14 cellular contexts compared by ENCODE assay signal in the genomic region with DNA sequence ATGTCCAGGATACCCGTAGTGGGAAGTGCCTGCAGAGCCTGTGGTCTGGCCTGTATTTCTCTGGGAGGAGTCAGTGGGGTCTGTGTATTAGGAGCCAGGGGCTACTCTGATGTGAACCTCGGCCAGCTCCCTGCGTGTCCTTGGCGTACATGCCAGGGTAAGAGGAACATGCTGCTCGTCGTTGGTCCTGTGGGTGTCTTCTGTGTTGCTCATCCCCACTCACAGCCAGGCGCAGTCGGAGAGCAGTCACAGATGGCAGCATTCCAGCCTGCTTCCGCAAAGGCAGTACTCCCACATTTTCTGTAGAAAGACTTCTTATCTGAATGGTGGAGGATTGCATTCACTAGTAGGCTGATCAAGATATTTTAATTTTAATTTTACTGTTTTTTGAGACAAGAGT.
DNase-seq lines count a peak whose midpoint lies in the region; ATAC-seq and TF ChIP-seq lines count a peak whose summit lies in the region.
"Had no signal": no experiment of that assay in that cellular context is flagged by ENCODE, and none has a peak within 500 bp of the region (broad histone marks: within the 10 kb centered on the region; RNA-seq: fewer than 3 reads in every experiment).

No MANE protein-coding gene starts in this region.

- no peak for TF ChIP-seq POLR2A in heart left ventricle (IDR thresholded peaks at IDR 0.05)

- DNase-seq in heart left ventricle (peak in 4 of 5 donors; percentile 60 to 68 (median 65)), Right ventricle myocardium inferior (ENCODE audit: missing footprints) (no peak), cerebellum (ENCODE audit: low spot score) (peak; percentile 80), midbrain (lab: John Stamatoyannopoulos, UW) (peak; percentile 6), upper lobe of right lung (peak; percentile 37), RKO (ENCODE audit: low spot score) (no peak), SHP77 treated with DMSO at 0.1 percent for 48 hours (lab: John Stamatoyannopoulos, UW) (no peak)
- DNase-seq in activated CD4-positive, alpha-beta T cell treated with anti-CD3 and anti-CD28 coated beads, Interleukin-2, amount 50 U/mL, for 1 hour = no peak
- DNase-seq: activated CD8-positive, alpha-beta memory T cell treated with anti-CD3 and anti-CD28 coated beads, Interleukin-2, amount 50 U/mL, for 48 hours; foreskin melanocyte; nephron progenitor cell had no signal

- H3K9me3 ChIP-seq in heart left ventricle (no peaks in the 10 kb centered on the region), upper lobe of right lung (no peaks in the 10 kb centered on the region)
- H3K9me3 ChIP-seq: tibial nerve had no signal

- H3K4me1 ChIP-seq in heart left ventricle (peaks cover 0 to 60% (median 17%) of the 10 kb centered on the region in 12 donors), upper lobe of right lung (no peaks in the 10 kb centered on the region)
- H3K4me1 ChIP-seq: tibial nerve had no signal

- intact Hi-C loops in heart left ventricle (cut with DNase I) (no loop called here), Right ventricle myocardium inferior (cut with DNase I) (no loop called here), upper lobe of right lung (cut with DNase I) (no loop called here)

- 21 to 35% (median 30%) methylated on average over 9 of the region's 9 CpGs for WGBS in heart left ventricle, 4 donors

- H3K36me3 ChIP-seq in heart left ventricle (peaks cover 0 to 88% (median 74%) of the 10 kb centered on the region in 9 donors), upper lobe of right lung (peaks cover 63% of the 10 kb centered on the region)

- no peak overlapping the region for H3K4me3 ChIP-seq in heart left ventricle
- no peak overlapping the region for H3K4me3 ChIP-seq in upper lobe of right lung
- H3K4me3 ChIP-seq: SK-N-MC, tibial nerve had no signal

- H3K27ac ChIP-seq in heart left ventricle (no peak overlapping the region), upper lobe of right lung (no peak overlapping the region)
- H3K27ac ChIP-seq: SK-N-MC, tibial nerve had no signal

- H3K27me3 ChIP-seq in heart left ventricle (no peaks in the 10 kb centered on the region), upper lobe of right lung (no peaks in the 10 kb centered on the region)
- H3K27me3 ChIP-seq: tibial nerve had no signal

- TF ChIP-seq CTCF in heart left ventricle (IDR thresholded peaks at IDR 0.05) = no peak
- TF ChIP-seq CTCF in upper lobe of right lung (IDR thresholded peaks at IDR 0.05) = no peak

- ATAC-seq in heart left ventricle (peak in 1 of 4 donors; percentile 32), Right ventricle myocardium inferior (no peak), upper lobe of right lung (no peak)
- ATAC-seq: left colon had no signal

Comparison
In these comparisons a context has a peak if more than half of its experiments do, and no peak if none do; other contexts are left out.
1. DNase-seq: peak in heart left ventricle (4 of 5), cerebellum (single experiment), midbrain (single experiment) and upper lobe of right lung (single experiment); none in Right ventricle myocardium inferior (single experiment), activated CD4-positive, alpha-beta T cell treated with anti-CD3 and anti-CD28 coated beads, Interleukin-2, amount 50 U/mL, for 1 hour (single experiment), RKO (single experiment) and SHP77 treated with DMSO at 0.1 percent for 48 hours (single experiment).